ENCODE assay signal across 8 cellular contexts in the genomic region with DNA sequence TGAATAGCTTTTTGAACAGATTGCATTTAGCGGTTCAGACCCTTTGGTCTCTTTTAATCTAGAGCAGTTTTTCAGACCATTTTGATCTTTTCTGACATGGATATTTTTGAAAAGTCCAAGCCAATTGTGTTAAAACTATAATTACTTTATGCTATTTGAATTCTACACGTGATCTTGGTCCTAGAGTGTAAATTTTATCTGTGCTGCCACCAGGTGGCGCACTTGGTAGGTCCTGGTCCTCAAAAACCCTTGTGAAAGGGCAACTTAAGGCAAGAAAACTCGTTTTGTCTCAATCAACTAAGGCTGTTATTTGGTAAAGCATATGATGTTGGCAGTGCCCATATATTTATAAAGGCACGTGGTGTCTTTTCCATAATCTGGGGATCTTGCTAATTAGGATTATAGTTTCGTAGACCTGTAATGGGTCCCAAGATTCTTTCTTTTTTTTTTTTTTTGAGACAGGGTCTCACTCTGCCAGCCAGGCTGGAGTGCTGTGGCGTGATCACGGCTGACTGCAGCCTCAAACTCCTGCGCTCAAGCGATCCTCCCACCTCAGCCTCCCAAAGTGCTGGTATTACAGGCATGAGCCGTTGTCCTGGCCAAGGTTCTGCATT. TPM values are rescaled to one million over a fixed set of nuclear protein-coding genes. Genes with fewer than 3 reads are reported as not detected.
DNase-seq lines count a peak whose midpoint lies in the region; ATAC-seq and TF ChIP-seq lines count a peak whose summit lies in the region.

No MANE protein-coding gene starts in this region.

- ATAC-seq in heart left ventricle = peak in 3 of 4 donors; percentile 29 to 67 (median 49)
- ATAC-seq in GM18907 (IDR thresholded peaks at IDR 0.05; ENCODE audit: unreplicated experiment) = no peak
- no peak for ATAC-seq in HG03135 (IDR thresholded peaks at IDR 0.05; ENCODE audit: unreplicated experiment)

- peaks cover 0 to 20% (median 10%) of the 10 kb centered on the region in 12 donors for H3K4me1 ChIP-seq in heart left ventricle

- no peaks in the 10 kb centered on the region for H3K9me3 ChIP-seq in heart left ventricle

- no peaks in the 10 kb centered on the region for H3K27me3 ChIP-seq in heart left ventricle

- DNase-seq in DMS53 (lab: John Stamatoyannopoulos, UW) (peak; percentile 76), KG1 (lab: John Stamatoyannopoulos, UW) (peak; percentile 77), SK-MEL-5 (ENCODE audit: low read depth, low spot score) (peak; percentile 88), heart left ventricle (peak; percentile 52 to 79 (median 68)), retina (peak; percentile 62)
- DNase-seq in activated naive CD4-positive, alpha-beta T cell (lab: John Stamatoyannopoulos, UW) = peak; percentile 18 to 63 (median 42)

- WGBS in heart left ventricle, 4 donors = 37 to 50% (median 39%) methylated on average over 11 of the region's 11 CpGs

- H3K27ac ChIP-seq in heart left ventricle = no peak overlapping the region

- no peak overlapping the region for H3K4me3 ChIP-seq in heart left ventricle

- no peaks in the 10 kb centered on the region for H3K36me3 ChIP-seq in heart left ventricle

- TF ChIP-seq POLR2A in heart left ventricle (IDR thresholded peaks at IDR 0.05) = no peak

- peak; percentile 75 to 92 (median 86) for TF ChIP-seq CTCF in heart left ventricle (IDR thresholded peaks at IDR 0.05)

- in situ Hi-C loops in SK-MEL-5 (cut with HindIII; ENCODE audit: low pct_unique_long_range_greater_than_20kb, low sequenced_read_pairs) = no loop called here

- intact Hi-C loops in heart left ventricle (cut with DNase I) = loop anchor here in 9 of 10 donors (1.0 to 10.0 kb wide), 6 partner anchors 111 to 198 kb away; a partner anchor contains a TSS

RNA-seq across cellular contexts. Expression of a gene that starts 43.9 kb away (rescaled TPM):
- 28.8 and 29.6 TPM in 2 replicates for total RNA-seq in SK-MEL-5 (2014; rRNA removed; shearing (Covaris generic))
- 30.8 and 45.5 TPM in 2 replicates for polyA plus RNA-seq in SK-MEL-5 (2015; cell fraction: cytosol; rRNA removed)
- polyA plus RNA-seq in SK-MEL-5 (2015; cell fraction: nucleus; rRNA removed) = 26.2 and 32.8 TPM in 2 replicates
- total RNA-seq in heart left ventricle = 10 to 100 TPM; 42.2 to 55.8 (median 51.1) TPM
- polyA plus RNA-seq in heart left ventricle = 10 to 100 TPM; 16.8 to 49.1 TPM

Comparison
In these comparisons a context has a peak if more than half of its experiments do, and no peak if none do; other contexts are left out.
1. ATAC-seq: peak in heart left ventricle (3 of 4); none in GM18907 (single experiment) and HG03135 (single experiment).
2. Peak in every context shown above with its lines, with median percentiles within 50 percentile points of each other: DNase-seq.